In genomic region chr18:11104307-11104706, GRCh38 we compare ENCODE assay signal across 18 cellular contexts. TPM values are rescaled to one million over a fixed set of nuclear protein-coding genes. Genes with fewer than 3 reads are reported as not detected.
DNase-seq lines count a peak whose midpoint lies in the region; ATAC-seq and TF ChIP-seq lines count a peak whose summit lies in the region.
"Had no signal": no experiment of that assay in that cellular context is flagged by ENCODE, and none has a peak within 500 bp of the region (broad histone marks: within the 10 kb centered on the region; RNA-seq: fewer than 3 reads in every experiment).

No MANE protein-coding gene starts in this region.

- no peak overlapping the region for H2BK5ac ChIP-seq in IMR-90 (ENCODE audit: low read depth, low read length, poor library complexity, severe bottlenecking)

- peaks cover 0 to 8% of the 10 kb centered on the region in 2 experiments; a peak in 2 of 4 replicates for H3K79me1 ChIP-seq in IMR-90 (ENCODE audit: low read depth in 1 of 2, low read length in 2 of 2)

- H3K4me3 ChIP-seq in IMR-90 (ENCODE audit: insufficient read depth, low read depth, low read length), result no peak overlapping the region
- H3K4me3 ChIP-seq in colonic mucosa, result no peak overlapping the region
- no peak overlapping the region for H3K4me3 ChIP-seq in mucosa of descending colon
- no peak overlapping the region for H3K4me3 ChIP-seq in transverse colon
- H3K4me3 ChIP-seq in esophagus squamous epithelium, result no peak overlapping the region
- no peak overlapping the region for H3K4me3 ChIP-seq in CD8-positive, alpha-beta memory T cell (ENCODE audit: low read length)
- H3K4me3 ChIP-seq: SJCRH30 had no signal

- no peak overlapping the region for H4K91ac ChIP-seq in IMR-90 (ENCODE audit: insufficient read depth, low read depth, low read length)

- CTCF ChIA-PET in IMR-90 (lab: Yijun Ruan, JAX), result no interaction called here
- CTCF ChIA-PET in CD8-positive, alpha-beta memory T cell (lab: Charles Lee), result no interaction called here

- H2BK120ac ChIP-seq in IMR-90 (ENCODE audit: low read depth, low read length), result no peak overlapping the region

- intact Hi-C loops in IMR-90 (cut with micrococcal nuclease), result no loop called here
- intact Hi-C loops in colonic mucosa (cut with DNase I), result no loop called here
- intact Hi-C loops in mucosa of descending colon (cut with DNase I, micrococcal nuclease), result no loop called here
- intact Hi-C loops in transverse colon (cut with DNase I; ENCODE audit: low total_unique reads), result no loop called here
- intact Hi-C loops in esophagus squamous epithelium (cut with DNase I), result no loop called here

- H3K4me3 Mint-ChIP-seq in CD8-positive, alpha-beta memory T cell, result no peak overlapping the region
- H3K4me3 Mint-ChIP-seq: CD4-positive, alpha-beta T cell had no signal

- H4K20me1 ChIP-seq in IMR-90 (ENCODE audit: insufficient read depth, low read length), result peaks cover 11% of the 10 kb centered on the region; the same call in 1 of the 2 replicates

- H3K9me3 Mint-ChIP-seq in CD8-positive, alpha-beta memory T cell, result no peaks in the 10 kb centered on the region
- H3K9me3 Mint-ChIP-seq: CD4-positive, alpha-beta T cell had no signal

- no peak overlapping the region for H3K27ac Mint-ChIP-seq in CD8-positive, alpha-beta memory T cell
- H3K27ac Mint-ChIP-seq: CD4-positive, alpha-beta T cell had no signal

- no peak for DNase-seq in IMR-90
- peak; percentile 38 for DNase-seq in colonic mucosa
- peak in 1 of 3 donors; percentile 9 for DNase-seq in mucosa of descending colon
- peak; percentile 11 for DNase-seq in transverse colon
- DNase-seq in esophagus squamous epithelium (lab: John Stamatoyannopoulos, UW), result no peak
- DNase-seq in CD8-positive, alpha-beta memory T cell, result no peak
- DNase-seq: CD4-positive, alpha-beta T cell; DMS153; Kasumi-1; NCI-H1694 treated with DMSO at 0.1 percent for 48 hours; NCI-H2081 treated with DMSO at 0.1 percent for 48 hours; NCI-H2227 treated with DMSO at 0.1 percent for 48 hours; NCI-H524; NCI-H774; NK-92 treated with Interleukin-12 subunit alpha and Interleukin-12 subunit beta, amount 100 ng/mL, for 24 hours; SJCRH30 had no signal

- no peak overlapping the region; the same call in 1 of the 2 replicates for H3K18ac ChIP-seq in IMR-90 (ENCODE audit: low read depth, low read length)

- H3K9me1 ChIP-seq in IMR-90 (ENCODE audit: insufficient read depth, low read length), result peaks cover 5% of the 10 kb centered on the region; the same call in 1 of the 2 replicates

- POLR2A ChIA-PET in IMR-90 (lab: Charles Lee; ENCODE audit: unreplicated experiment), result no interaction called here
- POLR2A ChIA-PET in CD8-positive, alpha-beta memory T cell (lab: Charles Lee), result no interaction called here

- H3K4ac ChIP-seq in IMR-90 (ENCODE audit: low read depth, low read length), result no peak overlapping the region

- H3K56ac ChIP-seq in IMR-90 (ENCODE audit: extremely low read depth, insufficient read depth, low read length), result no peak overlapping the region

- no peaks in the 10 kb centered on the region for H3K4me1 Mint-ChIP-seq in CD8-positive, alpha-beta memory T cell

- 40% methylated on average over 1 of the region's 5 CpGs; no CpG with 5 or more reads in 1 of the 2 experiments for WGBS in IMR-90 (ENCODE audit: extremely low coverage in 2 of 2, insufficient read length in 1 of 2), 2 experiments
- WGBS in transverse colon (ENCODE audit: low coverage in 1 of 2), 2 donors, result 40 to 44% methylated on average over 1 to 5 of the region's 5 CpGs
- WGBS in esophagus squamous epithelium, 2 donors, result 50 to 66% methylated on average over 1 to 3 of the region's 5 CpGs

- no peak overlapping the region for H4K8ac ChIP-seq in IMR-90 (ENCODE audit: low read depth in 2 of 2, low read length in 2 of 2)

- in situ Hi-C loops in IMR-90 (cut with MboI; ENCODE audit: low sequenced_read_pairs), result no loop called here
- in situ Hi-C loops in transverse colon (cut with MboI; ENCODE audit: low pct_ligation_motif_present in 1 of 4, low pct_unique_long_range_greater_than_20kb in 1 of 4, low sequenced_read_pairs in 3 of 4), result no loop called here

- H2AK5ac ChIP-seq in IMR-90 (ENCODE audit: low read depth, low read length), result 0 out of 2 replicates have a peak overlapping the region, but pooled peaks have one; percentile 8

- H2BK20ac ChIP-seq in IMR-90 (ENCODE audit: low read depth, low read length), result no peak overlapping the region

- TF ChIP-seq EP300 in transverse colon (IDR thresholded peaks at IDR 0.05; ENCODE audit: low read depth), result no peak

- dilution Hi-C loops in IMR-90 (cut with HindIII; ENCODE audit: low sequenced_read_pairs, unreplicated experiment), result no loop called here

- H2AK9ac ChIP-seq in IMR-90 (replicated peaks; ENCODE audit: low read depth, low read length, poor library complexity), result no peak overlapping the region

- H4K5ac ChIP-seq in IMR-90 (ENCODE audit: low read depth, low read length), result no peak overlapping the region

- H3K4me1 ChIP-seq in IMR-90 (ENCODE audit: control insufficient read depth, insufficient read depth, low read length), result peaks cover 10% of the 10 kb centered on the region; the same call in 1 of the 2 replicates
- H3K4me1 ChIP-seq in colonic mucosa, result no peaks in the 10 kb centered on the region
- H3K4me1 ChIP-seq in mucosa of descending colon (ENCODE audit: low read depth), result no peaks in the 10 kb centered on the region
- H3K4me1 ChIP-seq in transverse colon, result no peaks in the 10 kb centered on the region
- H3K4me1 ChIP-seq in esophagus squamous epithelium, result no peaks in the 10 kb centered on the region
- H3K4me1 ChIP-seq in CD8-positive, alpha-beta memory T cell (ENCODE audit: insufficient read depth, low read length), result no peaks in the 10 kb centered on the region
- H3K4me1 ChIP-seq: SJCRH30 had no signal

- no peak for TF ChIP-seq CTCF in IMR-90 (conservative IDR thresholded peaks at IDR 0.05; ENCODE audit: low read depth, low read length)
- no peak for TF ChIP-seq CTCF in colonic mucosa (IDR thresholded peaks at IDR 0.05)
- no peak for TF ChIP-seq CTCF in mucosa of descending colon (IDR thresholded peaks at IDR 0.05)
- TF ChIP-seq CTCF in transverse colon (IDR thresholded peaks at IDR 0.05), result no peak
- no peak for TF ChIP-seq CTCF in esophagus squamous epithelium (IDR thresholded peaks at IDR 0.05)

- H2BK15ac ChIP-seq in IMR-90 (ENCODE audit: low read depth, low read length), result no peak overlapping the region

- no peaks in the 10 kb centered on the region for H3K36me3 Mint-ChIP-seq in CD8-positive, alpha-beta memory T cell

- TF ChIP-seq POLR2A in IMR-90 (IDR thresholded peaks at IDR 0.05; ENCODE audit: low read depth, low read length) (no peak), transverse colon (IDR thresholded peaks at IDR 0.05) (no peak), esophagus squamous epithelium (IDR thresholded peaks at IDR 0.05) (no peak)

- ATAC-seq in IMR-90 (ENCODE audit: low read depth) (no peak), mucosa of descending colon (peak; percentile 73), GM19035 (IDR thresholded peaks at IDR 0.05; ENCODE audit: unreplicated experiment) (no peak)

- H3K36me3 ChIP-seq in IMR-90 (ENCODE audit: control insufficient read depth, insufficient read depth, low read length), result no peaks in the 10 kb centered on the region
- no peaks in the 10 kb centered on the region for H3K36me3 ChIP-seq in colonic mucosa
- no peaks in the 10 kb centered on the region for H3K36me3 ChIP-seq in mucosa of descending colon (ENCODE audit: low read depth)
- H3K36me3 ChIP-seq in transverse colon, result no peaks in the 10 kb centered on the region
- H3K36me3 ChIP-seq in esophagus squamous epithelium, result no peaks in the 10 kb centered on the region
- H3K36me3 ChIP-seq in CD8-positive, alpha-beta memory T cell (ENCODE audit: insufficient read depth, low read length), result no peaks in the 10 kb centered on the region
- H3K36me3 ChIP-seq: SJCRH30 had no signal

- H3K9ac ChIP-seq in IMR-90 (ENCODE audit: low read depth, low read length) (no peak overlapping the region), colonic mucosa (ENCODE audit: low read depth in 2 of 2, low read length in 2 of 2) (no peak overlapping the region)

- H3K14ac ChIP-seq in IMR-90 (replicated peaks; ENCODE audit: low read depth, low read length), result no peak overlapping the region

- H3K23ac ChIP-seq in IMR-90 (ENCODE audit: low read depth, low read length), result no peak overlapping the region

- H3K27ac ChIP-seq in IMR-90 (ENCODE audit: insufficient read depth, low read length) (no peak overlapping the region), colonic mucosa (no peak overlapping the region), transverse colon (no peak overlapping the region), esophagus squamous epithelium (no peak overlapping the region)
- no peak overlapping the region for H3K27ac ChIP-seq in CD8-positive, alpha-beta memory T cell (ENCODE audit: low read depth, low read length)
- H3K27ac ChIP-seq: SJCRH30 had no signal

- H3K27me3 ChIP-seq in IMR-90 (ENCODE audit: control insufficient read depth, insufficient read depth, low read length) (peaks cover 6% of the 10 kb centered on the region; the same call in 1 of the 2 replicates), colonic mucosa (no peaks in the 10 kb centered on the region), transverse colon (no peaks in the 10 kb centered on the region), esophagus squamous epithelium (no peaks in the 10 kb centered on the region)
- H3K27me3 ChIP-seq in CD8-positive, alpha-beta memory T cell (ENCODE audit: insufficient read depth, low read length, poor library complexity, severe bottlenecking), result no peaks in the 10 kb centered on the region
- H3K27me3 ChIP-seq: SJCRH30 had no signal

- BruUV-seq in IMR-90 (replicated peaks; lab: Mats Ljungman, UMichigan), result no TSS peak

- TF ChIP-seq RAD21 in IMR-90 (IDR thresholded peaks at IDR 0.05; ENCODE audit: low read length), result no peak

- no peak overlapping the region for H2AFZ ChIP-seq in IMR-90 (replicated peaks; ENCODE audit: low read length, poor library complexity)

- H3K9me3 ChIP-seq in IMR-90 (ENCODE audit: control insufficient read depth, insufficient read depth, low read length) (no peaks in the 10 kb centered on the region), colonic mucosa (no peaks in the 10 kb centered on the region), mucosa of descending colon (peaks cover 4% of the 10 kb centered on the region), transverse colon (no peaks in the 10 kb centered on the region), esophagus squamous epithelium (no peaks in the 10 kb centered on the region)
- no peaks in the 10 kb centered on the region for H3K9me3 ChIP-seq in CD8-positive, alpha-beta memory T cell (ENCODE audit: low read length)
- H3K9me3 ChIP-seq: SJCRH30 had no signal

- no peak overlapping the region for H3K4me2 ChIP-seq in IMR-90 (ENCODE audit: low read depth, low read length)

- no peaks in the 10 kb centered on the region for H3K27me3 Mint-ChIP-seq in CD8-positive, alpha-beta memory T cell
- H3K27me3 Mint-ChIP-seq: CD4-positive, alpha-beta T cell had no signal

RNA-seq across cellular contexts. Expression of gene PIEZO2, which starts 45.1 kb away (rescaled TPM):
- 3.3 and 4.1 TPM in 2 replicates for total RNA-seq in IMR-90 (2012; rRNA removed)
- polyA plus RNA-seq in IMR-90 (2012; rRNA removed), result 2.2 and 2.4 TPM in 2 replicates
- 1.5 and 1.9 TPM in 2 replicates for polyA plus RNA-seq in IMR-90 (2012; cell fraction: cytosol; rRNA removed)
- polyA plus RNA-seq in IMR-90 (2012; cell fraction: nucleus; rRNA removed; ENCODE audit: low replicate concordance), result 1.6 and 3.6 TPM in 2 replicates
- 1 to 10 TPM in 1 of 2 donors, under 1 TPM in 1; 0.79 to 4.0 TPM for total RNA-seq in colonic mucosa
- 10 to 100 TPM in 1 of 3 donors, 1 to 10 TPM in 2; 1.0 to 18.9 (median 1.4) TPM for total RNA-seq in mucosa of descending colon
- 1 to 10 TPM; 2.9 to 7.5 (median 4.5) TPM for total RNA-seq in transverse colon
- total RNA-seq in esophagus squamous epithelium, result 1 to 10 TPM in 3 of 4 donors, not detected in 1; 2.1 to 7.4 (median 2.5) TPM
- not detected for total RNA-seq in CD8-positive, alpha-beta memory T cell
- polyA plus RNA-seq in CD8-positive, alpha-beta memory T cell, result not detected
- total RNA-seq: CD4-positive, alpha-beta T cell; G401 had no signal

Comparison
In these comparisons a context has a peak if more than half of its experiments do, and no peak if none do; other contexts are left out.
1. DNase-seq: peak in colonic mucosa (single experiment) and transverse colon (single experiment); none in IMR-90 (single experiment), esophagus squamous epithelium (single experiment) and CD8-positive, alpha-beta memory T cell (0 of 5).